Comparison of ENCODE assay signal across 11 cellular contexts in genomic region chr15:99003317-99003716, GRCh38. TPM values are rescaled to one million over a fixed set of nuclear protein-coding genes. Genes with fewer than 3 reads are reported as not detected.
DNase-seq lines count a peak whose midpoint lies in the region; TF ChIP-seq lines count a peak whose summit lies in the region.
"Not testable (repeated sequence)": the region's sequence is repeated elsewhere in the genome, so short reads cannot be mapped to it uniquely, and the experiment has no call there.
"Had no signal": no experiment of that assay in that cellular context is flagged by ENCODE, and none has a peak within 500 bp of the region (broad histone marks: within the 10 kb centered on the region; RNA-seq: fewer than 3 reads in every experiment).

No MANE protein-coding gene starts in this region.

- H3K27ac Mint-ChIP-seq in osteocyte (ENCODE audit: unreplicated experiment), result peak overlapping the region; percentile 20

- not testable (repeated sequence) for H3K4me3 Mint-ChIP-seq in osteocyte (ENCODE audit: unreplicated experiment)

- H3K36me3 Mint-ChIP-seq in osteocyte (ENCODE audit: unreplicated experiment), result not testable (repeated sequence)

- H3K9me3 ChIP-seq in KOPT-K1 (ENCODE audit: insufficient read depth, low read length, poor library complexity, severe bottlenecking), result peaks cover 10% of the 10 kb centered on the region

- H3K4me1 Mint-ChIP-seq in osteocyte (ENCODE audit: unreplicated experiment), result not testable (repeated sequence)

- H3K27ac ChIP-seq in KOPT-K1 (ENCODE audit: low read depth, low read length, poor library complexity, severe bottlenecking), result peak overlapping the region; percentile 78

- peak; percentile 7 for DNase-seq in DMS 273 (lab: John Stamatoyannopoulos, UW; ENCODE audit: unreplicated experiment)
- DNase-seq in NCI-H82 treated with DMSO at 0.1 percent for 48 hours (lab: John Stamatoyannopoulos, UW; ENCODE audit: unreplicated experiment), result peak; percentile 72
- DNase-seq in astrocyte of the hippocampus (ENCODE audit: low read depth, low spot score), result peak; percentile 20
- DNase-seq in kidney glomerular epithelial cell (lab: John Stamatoyannopoulos, UW), result peak; percentile 3
- DNase-seq in osteocyte (ENCODE audit: extremely low spot score, unreplicated experiment), result not testable (repeated sequence)

- H3K9me3 Mint-ChIP-seq in osteocyte (ENCODE audit: unreplicated experiment), result not testable (repeated sequence)

- TF ChIP-seq CTCF in osteocyte (IDR thresholded peaks at IDR 0.05), result not testable (repeated sequence)

- H3K27me3 Mint-ChIP-seq in osteocyte (ENCODE audit: unreplicated experiment), result not testable (repeated sequence)

- not testable (repeated sequence) for H3K36me3 ChIP-seq in KOPT-K1 (ENCODE audit: insufficient read depth, low read length)

RNA-seq across cellular contexts. Expression of gene PGPEP1L, which starts 4.3 kb away (rescaled TPM):
- total RNA-seq in osteocyte, result not detected in 2 replicates
- total RNA-seq: A673; CD4-positive, alpha-beta memory T cell; GM23248; H4; HepG2 had no signal
